In the genomic region with DNA sequence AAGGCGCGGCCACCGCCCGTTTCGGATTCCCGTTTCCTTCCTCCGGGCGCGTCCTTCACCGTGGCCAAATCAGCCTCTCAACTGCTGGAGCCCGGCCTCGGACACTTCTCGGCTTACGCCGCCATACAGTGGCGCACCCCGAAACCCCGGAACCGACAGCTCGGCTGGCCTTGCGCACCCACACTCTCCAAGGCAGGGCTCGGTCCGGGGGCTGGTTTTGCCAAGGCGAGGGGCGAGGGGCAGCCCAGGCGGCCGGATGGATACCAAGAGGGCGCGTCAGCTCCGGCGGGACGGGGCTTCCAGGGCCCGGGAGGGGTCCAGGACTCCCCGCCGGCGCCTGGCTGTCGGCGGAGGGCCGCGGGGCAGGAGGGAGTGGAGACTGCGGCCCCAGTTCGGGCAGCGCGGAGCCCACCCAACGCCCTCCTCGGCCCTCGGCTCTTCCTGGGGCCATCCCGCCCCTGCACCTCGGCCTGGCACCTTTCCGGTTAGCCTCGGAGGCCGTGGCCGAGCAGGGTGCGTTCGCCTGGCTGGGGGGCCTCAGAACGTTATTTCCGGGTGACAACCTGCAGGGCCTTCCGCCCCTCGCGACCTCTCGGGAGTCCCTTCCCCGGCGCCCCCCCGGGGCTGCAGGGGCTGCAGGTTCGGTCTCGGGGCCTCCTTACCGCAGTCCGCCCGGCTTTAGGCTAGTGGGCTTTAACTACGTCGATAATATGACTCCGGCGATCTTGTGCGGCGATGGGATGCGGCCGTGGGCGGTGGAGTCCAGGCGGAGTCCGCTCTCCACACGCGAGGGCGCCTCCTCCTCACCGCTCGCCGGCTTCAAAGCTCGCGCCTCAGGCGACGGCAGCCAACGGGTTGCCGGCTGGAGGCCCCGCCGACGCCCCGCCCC, we compare ENCODE assay signal across 8 cellular contexts. TPM values are rescaled to one million over a fixed set of nuclear protein-coding genes. Genes with fewer than 3 reads are reported as not detected.
DNase-seq lines count a peak whose midpoint lies in the region; ATAC-seq, FAIRE-seq and TF ChIP-seq lines count a peak whose summit lies in the region.

No MANE protein-coding gene starts in this region.

- intact Hi-C loops in right lobe of liver (cut with DNase I), result no loop called here

- H3K4me1 ChIP-seq in right lobe of liver, result peaks cover 0 to 39% (median 14%) of the 10 kb centered on the region in 4 donors

- 0% methylated on average over 9 of the region's 96 CpGs for WGBS in right lobe of liver (ENCODE audit: insufficient coverage, low coverage, low lambda C conversion rate, missing lambda C conversion rate)

- TF ChIP-seq CTCF in bronchial epithelial cell (IDR thresholded peaks at IDR 0.05; ENCODE audit: insufficient read depth, low read length, severe bottlenecking) (no peak), right lobe of liver (IDR thresholded peaks at IDR 0.05) (no peak)

- no peaks in the 10 kb centered on the region for H3K9me3 ChIP-seq in right lobe of liver

- no peak for ATAC-seq in activated CD4-positive, CD25-positive, alpha-beta regulatory T cell treated with anti-CD3 and anti-CD28 coated beads, Interleukin-2, amount 50 U/mL, for 24 hours
- peak; percentile 17 for ATAC-seq in HG02885 (IDR thresholded peaks at IDR 0.05; ENCODE audit: poor library complexity, unreplicated experiment)
- ATAC-seq in right lobe of liver, result peak in 1 of 4 donors; percentile 0

- no peak for FAIRE-seq in bronchial epithelial cell (lab: Jason Lieb, UNC)

- H3K27me3 ChIP-seq in bronchial epithelial cell (ENCODE audit: control insufficient read depth, insufficient read depth, low read length) (no peaks in the 10 kb centered on the region), right lobe of liver (no peaks in the 10 kb centered on the region)

- TF ChIP-seq POLR2A in Raji (IDR thresholded peaks at IDR 0.05; ENCODE audit: insufficient read depth, low read depth, low read length), result peak; percentile 84
- TF ChIP-seq POLR2A in right lobe of liver (IDR thresholded peaks at IDR 0.05), result no peak

- peak overlapping the region; percentile 97 for H3K4me3 ChIP-seq in bronchial epithelial cell (ENCODE audit: low read depth, low read length)
- H3K4me3 ChIP-seq in right lobe of liver, result peak overlapping the region; percentile 98 to 99 (median 99)

- DNase-seq in activated CD4-positive, CD25-positive, alpha-beta regulatory T cell (lab: John Stamatoyannopoulos, UW), result peak in 3 of 4 experiments; percentile 7 to 43 (median 12)
- no peak for DNase-seq in bronchial epithelial cell (ENCODE audit: low read depth)
- peak; percentile 47 to 70 (median 59) for DNase-seq in right lobe of liver
- peak in 3 of 49 donors; percentile 6 to 49 (median 16) for DNase-seq in substantia nigra (lab: John Stamatoyannopoulos, UW)
- no peak for DNase-seq in NAMALWA (ENCODE audit: low spot score)

- H3K27ac ChIP-seq in right lobe of liver (peak overlapping the region; percentile 48 to 63 (median 50)), substantia nigra (ENCODE audit: low read depth, low read length, poor library complexity, severe bottlenecking) (peak overlapping the region; percentile 35)

- no peaks in the 10 kb centered on the region for H3K36me3 ChIP-seq in bronchial epithelial cell (ENCODE audit: control insufficient read depth, insufficient read depth, low read length)
- H3K36me3 ChIP-seq in right lobe of liver, result no peaks in the 10 kb centered on the region

RNA-seq across cellular contexts. Expression of a gene that starts 0.7 kb away (rescaled TPM):
- 11.8 and 14.0 TPM in 2 replicates for total RNA-seq in bronchial epithelial cell
- 10 to 100 TPM; 11.7 to 23.5 (median 19.7) TPM for total RNA-seq in right lobe of liver

RNA-seq across cellular contexts. Expression of a gene that starts 42.1 kb away (rescaled TPM):
- 13.2 and 15.0 TPM in 2 replicates for total RNA-seq in bronchial epithelial cell
- 10 to 100 TPM; 21.7 to 48.4 (median 30.8) TPM for total RNA-seq in right lobe of liver

Comparison
In these comparisons a context has a peak if more than half of its experiments do, and no peak if none do; other contexts are left out.
1. DNase-seq: peak in activated CD4-positive, CD25-positive, alpha-beta regulatory T cell (3 of 4) and right lobe of liver (3 of 3); none in bronchial epithelial cell (single experiment) and NAMALWA (single experiment).